In genomic region chr16:20678242-20678641, GRCh38 we compare ENCODE assay signal across 29 cellular contexts. TPM values are rescaled to one million over a fixed set of nuclear protein-coding genes. Genes with fewer than 3 reads are reported as not detected.
"Had no signal": no experiment of that assay in that cellular context is flagged by ENCODE, and none has a peak within 500 bp of the region (broad histone marks: within the 10 kb centered on the region; RNA-seq: fewer than 3 reads in every experiment).

No MANE protein-coding gene starts in this region.

- H3K4me3 ChIP-seq: colonic mucosa, esophagus squamous epithelium, skin epidermis, thoracic aorta, upper lobe of right lung had no signal

- H3K9me3 Mint-ChIP-seq: activated T-cell treated with anti-CD3 and anti-CD28 coated beads, Interleukin-2, amount 50 U/mL, for 72 hours; stimulated activated naive CD8-positive, alpha-beta T cell treated with anti-CD3 and anti-CD28 coated beads, Interleukin-15, Interleukin-2, amounts not matched to agents 100 ng/mL and 50 ng/mL, for 24 hours had no signal

- ATAC-seq: activated T-cell treated with anti-CD3 and anti-CD28 coated beads, Interleukin-2, amount 50 U/mL, for 72 hours; heart right ventricle; sciatic nerve; upper lobe of right lung had no signal

- H3K27ac Mint-ChIP-seq: activated naive CD8-positive, alpha-beta T cell; activated T-cell treated with anti-CD3 and anti-CD28 coated beads, Interleukin-2, amount 50 U/mL, for 72 hours; stimulated activated naive CD8-positive, alpha-beta T cell treated with anti-CD3 and anti-CD28 coated beads, Interleukin-15, Interleukin-2, amounts not matched to agents 100 ng/mL and 50 ng/mL, for 24 hours had no signal

- H3K27me3 Mint-ChIP-seq: activated naive CD8-positive, alpha-beta T cell; stimulated activated naive CD8-positive, alpha-beta T cell treated with anti-CD3 and anti-CD28 coated beads, Interleukin-15, Interleukin-2, amounts not matched to agents 100 ng/mL and 50 ng/mL, for 24 hours had no signal

- H3K27me3 ChIP-seq: colonic mucosa, esophagus squamous epithelium, heart right ventricle, upper lobe of right lung had no signal

- H3K9me3 ChIP-seq: colonic mucosa, esophagus squamous epithelium, heart right ventricle, left ventricle myocardium inferior, thoracic aorta, upper lobe of right lung had no signal

- H3K4me3 Mint-ChIP-seq: activated naive CD8-positive, alpha-beta T cell; activated T-cell treated with anti-CD3 and anti-CD28 coated beads, Interleukin-2, amount 50 U/mL, for 72 hours; stimulated activated naive CD8-positive, alpha-beta T cell treated with anti-CD3 and anti-CD28 coated beads, Interleukin-15, Interleukin-2, amounts not matched to agents 100 ng/mL and 50 ng/mL, for 24 hours had no signal

- H3K36me3 Mint-ChIP-seq: activated naive CD8-positive, alpha-beta T cell had no signal

- DNase-seq: activated CD4-positive, alpha-beta T cell treated with anti-CD3 and anti-CD28 coated beads for 4 hours; activated CD4-positive, alpha-beta T cell treated with anti-CD3 and anti-CD28 coated beads, Interleukin-2, amount 50 U/mL, for 4 hours; activated CD4-positive, CD25-positive, alpha-beta regulatory T cell; activated naive CD4-positive, alpha-beta T cell treated with Interleukin-2 at 50 U/mL for 16 hours; activated T-cell treated with anti-CD3 and anti-CD28 coated beads for 4 hours; activated T-cell treated with anti-CD3 and anti-CD28 coated beads, Interleukin-2, amount 50 U/mL, for 72 hours; anterior cingulate cortex; colonic mucosa; effector CD8-positive, alpha-beta T cell; esophagus squamous epithelium; foreskin melanocyte; heart right ventricle; left ventricle myocardium inferior; nucleus accumbens; stimulated activated CD4-positive, alpha-beta T cell treated with anti-CD3 and anti-CD28 coated beads, Interleukin-12 subunit alpha, Interleukin-12 subunit beta, amount 100 ng/mL, for 4 hours; stimulated activated CD4-positive, alpha-beta T cell treated with anti-CD3 and anti-CD28 coated beads, Interleukin-4, amount 100 ng/mL, for 1 hour; T-helper 2 cell; upper lobe of right lung had no signal

- H3K27ac ChIP-seq: epithelial cell of prostate, esophagus squamous epithelium, heart right ventricle, left ventricle myocardium inferior, thoracic aorta, upper lobe of right lung had no signal

- H3K36me3 ChIP-seq: colonic mucosa, esophagus squamous epithelium, left ventricle myocardium inferior, thoracic aorta, upper lobe of right lung had no signal

- FAIRE-seq: endometrium had no signal

RNA-seq across cellular contexts. Expression of gene ACSM1, which starts 19.2 kb away (rescaled TPM):
- total RNA-seq: dermis microvascular lymphatic vessel endothelial cell, lung microvascular endothelial cell, mesenteric fat pad, sciatic nerve had no signal
- polyA plus RNA-seq: neural cell had no signal
